ENCODE assay signal across 1 cellular context in genomic region chr10:32163774-32164148, GRCh38.
TF ChIP-seq lines count a peak whose summit lies in the region.

No MANE protein-coding gene starts in this region.

TF ChIP-seq in HepG2, 621 proteins besides CTCF, POLR2A, EP300 and RAD21 (continued from another document):
- TF ChIP-seq ZNF362 (CRISPR knock-in tag; IDR thresholded peaks at IDR 0.05; ENCODE audit: borderline replicate concordance) (0 out of 2 replicates have a peak, but pooled peaks have one; percentile 37), TOPORS (CRISPR knock-in tag; IDR thresholded peaks at IDR 0.05) (no peak), ZNF780A (CRISPR knock-in tag; IDR thresholded peaks at IDR 0.05) (no peak), ZNF574 (CRISPR knock-in tag; IDR thresholded peaks at IDR 0.05) (0 out of 2 replicates have a peak, but pooled peaks have one; percentile 22), ZMYM2 (CRISPR knock-in tag; IDR thresholded peaks at IDR 0.05) (peak; percentile 20; the same call in 1 of the 2 replicates), CEBPG (CRISPR knock-in tag; IDR thresholded peaks at IDR 0.05) (0 out of 2 replicates have a peak, but pooled peaks have one; percentile 18)
